ENCODE assay signal across 22 cellular contexts in genomic region chrX:122422547-122422946, GRCh38.
A peak's percentile ranks its signal among the peaks of the same experiment; 100 is the strongest.
DNase-seq lines count a peak whose midpoint lies in the region; ATAC-seq, FAIRE-seq and TF ChIP-seq lines count a peak whose summit lies in the region.
"Had no signal": no experiment of that assay in that cellular context is flagged by ENCODE, and none has a peak within 500 bp of the region (broad histone marks: within the 10 kb centered on the region; RNA-seq: fewer than 3 reads in every experiment).

No MANE protein-coding gene starts in this region.

- no peaks in the 10 kb centered on the region for H3K4me1 Mint-ChIP-seq in astrocyte (ENCODE audit: low read depth, unreplicated experiment)
- H3K4me1 Mint-ChIP-seq: CD4-positive, CD25-positive, alpha-beta regulatory T cell; CD8-positive, alpha-beta memory T cell had no signal

- peaks cover 3% of the 10 kb centered on the region for H3K9me3 Mint-ChIP-seq in astrocyte (ENCODE audit: unreplicated experiment)
- H3K9me3 Mint-ChIP-seq: CD8-positive, alpha-beta memory T cell had no signal

- no peaks in the 10 kb centered on the region for H3K27me3 Mint-ChIP-seq in astrocyte (ENCODE audit: low read depth, unreplicated experiment)
- H3K27me3 Mint-ChIP-seq: CD4-positive, CD25-positive, alpha-beta regulatory T cell; CD8-positive, alpha-beta memory T cell had no signal

- no peaks in the 10 kb centered on the region for H4K20me1 ChIP-seq in astrocyte (ENCODE audit: insufficient read depth, low read length)

- H3K4me3 ChIP-seq in heart left ventricle (peak overlapping the region in 10 of 12 donors; percentile 5 to 50 (median 38)), astrocyte (ENCODE audit: insufficient read depth, low read depth, low read length) (no peak overlapping the region)
- H3K4me3 ChIP-seq: GM12878 had no signal

- no peak overlapping the region for H3K4me3 Mint-ChIP-seq in astrocyte (ENCODE audit: unreplicated experiment)
- H3K4me3 Mint-ChIP-seq: CD4-positive, CD25-positive, alpha-beta regulatory T cell; CD8-positive, alpha-beta memory T cell; H9 had no signal

- intact Hi-C loops in heart left ventricle (cut with DNase I) (no loop called here), cardiac septum (cut with DNase I) (loop anchor here (2.0 kb wide), 1 partner anchor 52 kb away; no protein-coding TSS in a partner anchor), left ventricle myocardium superior (cut with micrococcal nuclease) (no loop called here)

- ATAC-seq in heart left ventricle (peak; percentile 10 to 71 (median 67)), left ventricle myocardium superior (peak; percentile 80), foreskin keratinocyte (no peak)
- ATAC-seq: GM12878, HepG2 had no signal

- H3K36me3 ChIP-seq in heart left ventricle (no peaks in the 10 kb centered on the region), astrocyte (ENCODE audit: insufficient read depth, low read length) (no peaks in the 10 kb centered on the region)
- H3K36me3 ChIP-seq: BE2C had no signal

- H2AFZ ChIP-seq in astrocyte (ENCODE audit: low read depth, low read length): no peak overlapping the region

- WGBS in heart left ventricle, 4 donors: 33 to 65% (median 38%) methylated on average over 2 of the region's 2 CpGs

- TF ChIP-seq CTCF in heart left ventricle (IDR thresholded peaks at IDR 0.05) (no peak), astrocyte (IDR thresholded peaks at IDR 0.05; ENCODE audit: insufficient read depth, low read depth, low read length) (no peak), foreskin keratinocyte (conservative IDR thresholded peaks at IDR 0.05) (no peak)

- FAIRE-seq in astrocyte (lab: Jason Lieb, UNC): peak; percentile 69
- FAIRE-seq: GM12878, GM19239, H1, HepG2 had no signal

- no peaks in the 10 kb centered on the region for H3K79me2 ChIP-seq in astrocyte (ENCODE audit: insufficient read depth, low read length)

- no peak for DNase-seq in heart left ventricle
- DNase-seq in cardiac septum (ENCODE audit: low spot score): no peak
- DNase-seq in astrocyte (ENCODE audit: low read depth): no peak
- no peak for DNase-seq in left ventricle myocardium superior
- DNase-seq in stimulated activated CD4-positive, alpha-beta T cell treated with anti-CD3 and anti-CD28 coated beads, Interleukin-4, amount 100 ng/mL, for 1 hour: no peak
- DNase-seq in foreskin keratinocyte: no peak
- no peak for DNase-seq in activated effector memory CD4-positive, alpha-beta T cell treated with Interleukin-2 at 50 U/mL for 16 hours
- DNase-seq: ACHN; BE2C; C1 segment of cervical spinal cord; CD4-positive, CD25-positive, alpha-beta regulatory T cell; CD8-positive, alpha-beta memory T cell; COR-L47; DMS 273 treated with DMSO at 0.1 percent for 48 hours; DMS53; DND-41; EL; H9 had no signal

- H3K4me1 ChIP-seq in heart left ventricle: no peaks in the 10 kb centered on the region
- no peaks in the 10 kb centered on the region for H3K4me1 ChIP-seq in astrocyte (ENCODE audit: insufficient read depth, low read length)
- H3K4me1 ChIP-seq in foreskin keratinocyte: no peaks in the 10 kb centered on the region
- H3K4me1 ChIP-seq: BE2C had no signal

- H3K9me3 ChIP-seq in heart left ventricle (no peaks in the 10 kb centered on the region), astrocyte (ENCODE audit: insufficient read depth, low read depth, low read length) (no peaks in the 10 kb centered on the region)
- H3K9me3 ChIP-seq: BE2C had no signal

- no peaks in the 10 kb centered on the region for H3K27me3 ChIP-seq in heart left ventricle
- no peaks in the 10 kb centered on the region for H3K27me3 ChIP-seq in astrocyte (ENCODE audit: insufficient read depth, low read length)
- H3K27me3 ChIP-seq in foreskin keratinocyte: no peaks in the 10 kb centered on the region
- H3K27me3 ChIP-seq: BE2C had no signal

- H3K9ac ChIP-seq in astrocyte (ENCODE audit: low read length): no peak overlapping the region

- H3K4me2 ChIP-seq in astrocyte (ENCODE audit: low read length): no peak overlapping the region

- H3K27ac ChIP-seq in heart left ventricle: peak overlapping the region in 9 of 12 donors; percentile 42 to 90 (median 67)
- no peak overlapping the region for H3K27ac ChIP-seq in astrocyte (ENCODE audit: low read depth, low read length)
- H3K27ac ChIP-seq in foreskin keratinocyte: no peak overlapping the region

- no peak overlapping the region for H3K27ac Mint-ChIP-seq in astrocyte (ENCODE audit: unreplicated experiment)
- H3K27ac Mint-ChIP-seq: CD4-positive, CD25-positive, alpha-beta regulatory T cell; CD8-positive, alpha-beta memory T cell; H9 had no signal

- TF ChIP-seq POLR2A in heart left ventricle (IDR thresholded peaks at IDR 0.05): no peak

- no peaks in the 10 kb centered on the region for H3K36me3 Mint-ChIP-seq in astrocyte (ENCODE audit: low read depth, unreplicated experiment)
- H3K36me3 Mint-ChIP-seq: CD4-positive, CD25-positive, alpha-beta regulatory T cell; CD8-positive, alpha-beta memory T cell had no signal

Comparison
In these comparisons a context has a peak if more than half of its experiments do, and no peak if none do; other contexts are left out.
1. H3K27ac ChIP-seq: peak in heart left ventricle (9 of 12); none in astrocyte (single experiment) and foreskin keratinocyte (single experiment).